Comparison of ENCODE assay signal across 13 cellular contexts in genomic region chr5:177361418-177362101, GRCh38. TPM values are rescaled to one million over a fixed set of nuclear protein-coding genes. Genes with fewer than 3 reads are reported as not detected.
DNase-seq lines count a peak whose midpoint lies in the region; ATAC-seq and TF ChIP-seq lines count a peak whose summit lies in the region.
"Had no signal": no experiment of that assay in that cellular context is flagged by ENCODE, and none has a peak within 500 bp of the region (broad histone marks: within the 10 kb centered on the region; RNA-seq: fewer than 3 reads in every experiment).

No MANE protein-coding gene starts in this region.

- H3K4me1 Mint-ChIP-seq in T-helper 2 cell treated with Interferon-gamma antibody and Interleukin-4, amounts not matched to agents 5 μg/mL and 100 μg/mL, for 36 hours (ENCODE audit: low read depth): peaks cover 60% of the 10 kb centered on the region
- H3K4me1 Mint-ChIP-seq in activated naive CD8-positive, alpha-beta T cell treated with anti-CD3 and anti-CD28 coated beads for 36 hours: peaks cover 79% of the 10 kb centered on the region
- peaks cover 11% of the 10 kb centered on the region for H3K4me1 Mint-ChIP-seq in progenitor cell of endocrine pancreas (ENCODE audit: low read depth)

- TF ChIP-seq CTCF in progenitor cell of endocrine pancreas (IDR thresholded peaks at IDR 0.05; ENCODE audit: unreplicated experiment): no peak

- no peak overlapping the region for H3K27ac Mint-ChIP-seq in T-helper 2 cell treated with Interferon-gamma antibody and Interleukin-4, amounts not matched to agents 5 μg/mL and 100 μg/mL, for 36 hours
- H3K27ac Mint-ChIP-seq in activated naive CD8-positive, alpha-beta T cell treated with anti-CD3 and anti-CD28 coated beads for 36 hours: peak overlapping the region; percentile 83
- H3K27ac Mint-ChIP-seq in progenitor cell of endocrine pancreas: peak overlapping the region; percentile 83

- H3K4me3 Mint-ChIP-seq in T-helper 2 cell treated with Interferon-gamma antibody and Interleukin-4, amounts not matched to agents 5 μg/mL and 100 μg/mL, for 36 hours: peak overlapping the region; percentile 76
- peak overlapping the region; percentile 69 for H3K4me3 Mint-ChIP-seq in activated naive CD8-positive, alpha-beta T cell treated with anti-CD3 and anti-CD28 coated beads for 36 hours
- no peak overlapping the region for H3K4me3 Mint-ChIP-seq in progenitor cell of endocrine pancreas (ENCODE audit: low read depth)

- H3K9me3 Mint-ChIP-seq in T-helper 2 cell treated with Interferon-gamma antibody and Interleukin-4, amounts not matched to agents 5 μg/mL and 100 μg/mL, for 36 hours: no peaks in the 10 kb centered on the region
- H3K9me3 Mint-ChIP-seq in activated naive CD8-positive, alpha-beta T cell treated with anti-CD3 and anti-CD28 coated beads for 36 hours: no peaks in the 10 kb centered on the region
- H3K9me3 Mint-ChIP-seq in progenitor cell of endocrine pancreas (ENCODE audit: low read depth): no peaks in the 10 kb centered on the region
- H3K9me3 Mint-ChIP-seq: activated naive CD4-positive, alpha-beta T cell treated with anti-CD3 and anti-CD28 coated beads, Interleukin-2, amount 50 U/mL, for 72 hours had no signal

- no peaks in the 10 kb centered on the region for H3K27me3 Mint-ChIP-seq in T-helper 2 cell treated with Interferon-gamma antibody and Interleukin-4, amounts not matched to agents 5 μg/mL and 100 μg/mL, for 36 hours (ENCODE audit: low read depth)
- no peaks in the 10 kb centered on the region for H3K27me3 Mint-ChIP-seq in activated naive CD8-positive, alpha-beta T cell treated with anti-CD3 and anti-CD28 coated beads for 36 hours
- H3K27me3 Mint-ChIP-seq in progenitor cell of endocrine pancreas: peaks cover 24% of the 10 kb centered on the region

- no peak for DNase-seq in T-helper 2 cell treated with Interferon-gamma antibody and Interleukin-4, amounts not matched to agents 5 μg/mL and 100 μg/mL, for 36 hours (ENCODE audit: low spot score)
- no peak for DNase-seq in T-helper 2 cell
- DNase-seq in NAMALWA (ENCODE audit: low spot score): peak; percentile 67
- peak; percentile 40 for DNase-seq in activated naive CD8-positive, alpha-beta T cell treated with anti-CD3 and anti-CD28 coated beads for 36 hours
- DNase-seq in progenitor cell of endocrine pancreas (ENCODE audit: low spot score, unreplicated experiment): no peak
- DNase-seq in UCSD-AML1 (lab: John Stamatoyannopoulos, UW; ENCODE audit: unreplicated experiment): no peak
- DNase-seq in mesenteric fat pad (ENCODE audit: low spot score): no peak
- DNase-seq: effector CD4-positive, alpha-beta T cell; hippocampal formation; NCI-H446 treated with DMSO at 0.1 percent for 48 hours had no signal

- H3K36me3 Mint-ChIP-seq in T-helper 2 cell treated with Interferon-gamma antibody and Interleukin-4, amounts not matched to agents 5 μg/mL and 100 μg/mL, for 36 hours (ENCODE audit: low read depth): peaks cover 43% of the 10 kb centered on the region
- peaks cover 6% of the 10 kb centered on the region for H3K36me3 Mint-ChIP-seq in activated naive CD8-positive, alpha-beta T cell treated with anti-CD3 and anti-CD28 coated beads for 36 hours
- H3K36me3 Mint-ChIP-seq in progenitor cell of endocrine pancreas (ENCODE audit: insufficient read depth): no peaks in the 10 kb centered on the region

- ATAC-seq in HG03442 (IDR thresholded peaks at IDR 0.05; ENCODE audit: unreplicated experiment): no peak
- ATAC-seq: activated naive CD4-positive, alpha-beta T cell treated with anti-CD3 and anti-CD28 coated beads, Interleukin-2, amount 50 U/mL, for 72 hours had no signal

RNA-seq across cellular contexts. Expression of gene RGS14, which starts 3.8 kb away (rescaled TPM):
- total RNA-seq in activated naive CD8-positive, alpha-beta T cell treated with anti-CD3 and anti-CD28 coated beads for 36 hours: 10 to 100 TPM; 38.9 to 41.2 TPM
- total RNA-seq in progenitor cell of endocrine pancreas (13.0 and 15.0 TPM in 2 replicates), mesenteric fat pad (8.2 TPM)

RNA-seq across cellular contexts. Expression of gene LMAN2, which starts 10.1 kb away (rescaled TPM):
- 10 to 100 TPM; 91.5 to 92.1 TPM for total RNA-seq in activated naive CD8-positive, alpha-beta T cell treated with anti-CD3 and anti-CD28 coated beads for 36 hours
- 106 and 111 TPM in 2 replicates for total RNA-seq in progenitor cell of endocrine pancreas
- 90.9 TPM for total RNA-seq in mesenteric fat pad

RNA-seq across cellular contexts. Expression of gene SLC34A1, which starts 22.7 kb away (rescaled TPM):
- not detected for total RNA-seq in activated naive CD8-positive, alpha-beta T cell treated with anti-CD3 and anti-CD28 coated beads for 36 hours
- total RNA-seq in progenitor cell of endocrine pancreas (not detected in 2 replicates), mesenteric fat pad (not detected)
- total RNA-seq: subcutaneous adipose tissue had no signal

RNA-seq across cellular contexts. Expression of gene PFN3, which starts 38.9 kb away (rescaled TPM):
- total RNA-seq in activated naive CD8-positive, alpha-beta T cell treated with anti-CD3 and anti-CD28 coated beads for 36 hours: not detected
- total RNA-seq in progenitor cell of endocrine pancreas (not detected in 2 replicates), mesenteric fat pad (not detected)
- total RNA-seq: activated naive CD4-positive, alpha-beta T cell treated with anti-CD3 and anti-CD28 coated beads, Interleukin-2, amount 50 U/mL, for 72 hours; subcutaneous adipose tissue had no signal

RNA-seq across cellular contexts. Expression of gene F12, which starts 47.8 kb away (rescaled TPM):
- total RNA-seq in activated naive CD8-positive, alpha-beta T cell treated with anti-CD3 and anti-CD28 coated beads for 36 hours: 1 to 10 TPM; 5.6 TPM
- 4.0 and 4.7 TPM in 2 replicates for total RNA-seq in progenitor cell of endocrine pancreas
- not detected for total RNA-seq in mesenteric fat pad

Comparison
In these comparisons a context has a peak if more than half of its experiments do, and no peak if none do; other contexts are left out.
1. DNase-seq: peak in NAMALWA (single experiment) and activated naive CD8-positive, alpha-beta T cell treated with anti-CD3 and anti-CD28 coated beads for 36 hours (single experiment); none in T-helper 2 cell treated with Interferon-gamma antibody and Interleukin-4, amounts not matched to agents 5 μg/mL and 100 μg/mL, for 36 hours (single experiment), T-helper 2 cell (0 of 5), progenitor cell of endocrine pancreas (single experiment), UCSD-AML1 (single experiment) and mesenteric fat pad (single experiment).